1 cellular context compared by ENCODE assay signal in the genomic region with DNA sequence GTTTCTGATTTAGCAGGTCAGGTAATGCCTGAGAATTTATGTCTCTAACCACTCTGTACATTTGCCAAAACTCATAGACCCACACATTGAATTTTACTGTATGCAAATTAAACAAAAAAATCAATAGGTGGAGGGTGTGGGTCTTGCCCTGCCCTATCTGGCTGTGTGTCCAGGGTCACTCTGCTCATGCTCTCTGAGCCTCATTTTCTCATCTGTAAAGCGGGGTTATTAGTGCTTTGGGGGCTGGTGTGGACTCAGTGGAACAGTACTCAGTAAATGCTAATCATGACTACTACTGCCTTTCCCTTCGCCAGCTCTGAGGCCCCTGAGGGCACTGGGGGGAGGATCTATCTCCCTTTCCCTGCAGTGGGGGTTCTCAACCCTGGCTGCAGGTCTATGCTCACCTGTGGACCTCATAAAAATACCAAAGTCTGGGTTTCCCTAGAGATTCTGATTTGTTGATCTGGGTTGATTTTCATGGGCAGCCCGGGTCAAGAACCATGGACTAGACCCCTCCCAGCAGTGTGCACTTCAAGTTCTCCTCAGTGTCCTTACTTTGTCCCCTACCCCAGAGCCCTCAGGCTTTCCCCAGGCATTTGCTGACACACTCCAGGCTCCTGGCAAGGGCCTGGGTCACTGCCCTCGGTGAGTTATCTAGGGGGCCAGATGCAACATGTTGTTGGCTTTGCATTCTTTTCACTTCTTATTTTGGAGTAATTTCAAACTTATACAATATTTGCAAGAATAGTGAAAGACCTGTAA.
TF ChIP-seq lines count a peak whose summit lies in the region.

No MANE protein-coding gene starts in this region.

TF ChIP-seq in K562, 482 proteins besides CTCF, POLR2A, EP300 and RAD21:
- TF ChIP-seq, protein P1, sequence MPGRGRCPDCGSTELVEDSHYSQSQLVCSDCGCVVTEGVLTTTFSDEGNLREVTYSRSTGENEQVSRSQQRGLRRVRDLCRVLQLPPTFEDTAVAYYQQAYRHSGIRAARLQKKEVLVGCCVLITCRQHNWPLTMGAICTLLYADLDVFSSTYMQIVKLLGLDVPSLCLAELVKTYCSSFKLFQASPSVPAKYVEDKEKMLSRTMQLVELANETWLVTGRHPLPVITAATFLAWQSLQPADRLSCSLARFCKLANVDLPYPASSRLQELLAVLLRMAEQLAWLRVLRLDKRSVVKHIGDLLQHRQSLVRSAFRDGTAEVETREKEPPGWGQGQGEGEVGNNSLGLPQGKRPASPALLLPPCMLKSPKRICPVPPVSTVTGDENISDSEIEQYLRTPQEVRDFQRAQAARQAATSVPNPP (IDR thresholded peaks at IDR 0.05; ENCODE audit: borderline replicate concordance, insufficient read depth, insufficient read length), result no peak
- TF ChIP-seq ARID1B (IDR thresholded peaks at IDR 0.05) (0 out of 2 replicates have a peak, but pooled peaks have one; percentile 47), CBFA2T2 (conservative IDR thresholded peaks at IDR 0.05) (peak; percentile 25), TCF3 (CRISPR knock-in tag; IDR thresholded peaks at IDR 0.05) (peak; percentile 50), CBFA2T3 (IDR thresholded peaks at IDR 0.05) (peak; percentile 51), TEAD4 (IDR thresholded peaks at IDR 0.05; ENCODE audit: low read length) (peak; percentile 9; the same call in 1 of the 2 replicates), TEAD4 (CRISPR knock-in tag; IDR thresholded peaks at IDR 0.05; ENCODE audit: borderline replicate concordance) (no peak), TAL1 (IDR thresholded peaks at IDR 0.05) (peak; percentile 33; the same call in 1 of the 2 replicates)
- TF ChIP-seq, protein P2, sequence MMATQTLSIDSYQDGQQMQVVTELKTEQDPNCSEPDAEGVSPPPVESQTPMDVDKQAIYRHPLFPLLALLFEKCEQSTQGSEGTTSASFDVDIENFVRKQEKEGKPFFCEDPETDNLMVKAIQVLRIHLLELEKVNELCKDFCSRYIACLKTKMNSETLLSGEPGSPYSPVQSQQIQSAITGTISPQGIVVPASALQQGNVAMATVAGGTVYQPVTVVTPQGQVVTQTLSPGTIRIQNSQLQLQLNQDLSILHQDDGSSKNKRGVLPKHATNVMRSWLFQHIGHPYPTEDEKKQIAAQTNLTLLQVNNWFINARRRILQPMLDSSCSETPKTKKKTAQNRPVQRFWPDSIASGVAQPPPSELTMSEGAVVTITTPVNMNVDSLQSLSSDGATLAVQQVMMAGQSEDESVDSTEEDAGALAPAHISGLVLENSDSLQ (IDR thresholded peaks at IDR 0.05), result no peak
